5 cellular contexts compared by ENCODE assay signal in the genomic region with DNA sequence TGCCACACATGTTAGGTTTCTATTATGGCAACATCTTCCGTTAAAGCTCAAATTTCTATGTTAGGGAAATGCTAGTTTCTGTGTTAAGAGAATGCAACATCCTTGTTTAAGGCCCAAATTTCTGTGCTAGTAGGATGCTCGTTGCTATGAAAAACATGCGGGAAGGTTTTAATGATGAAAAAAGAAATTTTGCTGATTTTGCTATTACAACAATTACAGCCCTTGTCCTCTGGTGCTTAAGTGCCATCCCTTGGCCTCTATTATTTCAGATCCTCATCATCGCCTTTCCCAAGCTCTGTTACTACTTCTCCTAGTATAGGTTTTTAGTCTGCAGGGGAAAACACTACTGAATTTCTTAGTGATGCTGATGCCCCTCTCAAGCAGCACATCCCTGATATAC.
"Had no signal": no experiment of that assay in that cellular context is flagged by ENCODE, and none has a peak within 500 bp of the region (broad histone marks: within the 10 kb centered on the region; RNA-seq: fewer than 3 reads in every experiment).

No MANE protein-coding gene starts in this region.

- ATAC-seq: K562 had no signal

- H3K4me3 ChIP-seq: K562 had no signal

- FAIRE-seq: HTR-8/SVneo, K562 had no signal

- DNase-seq: IMR-90, KBM-7 had no signal

- H3K27ac ChIP-seq: HL-60 had no signal
